Comparison of ENCODE assay signal across 7 cellular contexts in the genomic region with DNA sequence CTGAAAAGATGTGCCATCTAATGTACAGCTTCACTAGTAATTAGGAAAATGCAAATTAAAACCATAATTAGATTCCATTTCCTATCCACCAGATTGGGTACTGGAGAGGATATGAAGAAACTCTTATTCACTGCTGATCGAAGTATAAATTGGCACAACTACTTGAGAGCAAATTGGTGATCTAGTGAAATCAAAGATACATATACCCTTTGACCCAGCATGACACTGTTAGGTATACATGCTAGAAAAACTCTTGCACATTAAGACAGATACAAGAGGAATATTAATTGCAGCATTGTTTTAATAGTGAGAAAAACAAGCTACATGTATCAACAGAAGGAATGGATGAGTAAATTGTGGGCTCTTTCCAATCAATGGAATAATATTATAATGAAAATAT.
"Had no signal": no experiment of that assay in that cellular context is flagged by ENCODE, and none has a peak within 500 bp of the region (broad histone marks: within the 10 kb centered on the region; RNA-seq: fewer than 3 reads in every experiment).

No MANE protein-coding gene starts in this region.

- H3K9ac ChIP-seq: GM23248 had no signal

- FAIRE-seq: HTR-8/SVneo had no signal

- H3K4me1 Mint-ChIP-seq: H9 had no signal

- DNase-seq: GM23248, GOT3, H9, HCEC 1CT, KG1 had no signal

- H3K4me3 ChIP-seq: GM23248 had no signal

- H3K4me3 Mint-ChIP-seq: H9 had no signal

- H3K9me3 Mint-ChIP-seq: H9, IgD-negative memory B cell had no signal

- H3K27ac Mint-ChIP-seq: H9 had no signal

- H3K27ac ChIP-seq: GM23248 had no signal

- H2AFZ ChIP-seq: GM23248 had no signal

- H3K27me3 Mint-ChIP-seq: IgD-negative memory B cell had no signal
